In genomic region chr12:5524116-5524768, GRCh38 we compare ENCODE assay signal across 1 cellular context.
TF ChIP-seq lines count a peak whose summit lies in the region.

No MANE protein-coding gene starts in this region.

TF ChIP-seq in H1, 55 proteins besides CTCF, POLR2A, EP300 and RAD21 (continued from another document):
- TF ChIP-seq CHD7 (IDR thresholded peaks at IDR 0.05; ENCODE audit: insufficient replicate concordance, low read length) (no peak), SAP30 (IDR thresholded peaks at IDR 0.05; ENCODE audit: insufficient read depth, insufficient replicate concordance, low read length) (no peak)
TF ChIP-seq in H1: peak in this region for 0.
